In genomic region chr1:9126511-9126910, GRCh38 we compare ENCODE assay signal across 20 cellular contexts. TPM values are rescaled to one million over a fixed set of nuclear protein-coding genes. Genes with fewer than 3 reads are reported as not detected.
DNase-seq lines count a peak whose midpoint lies in the region; ATAC-seq, FAIRE-seq and TF ChIP-seq lines count a peak whose summit lies in the region.
"Had no signal": no experiment of that assay in that cellular context is flagged by ENCODE, and none has a peak within 500 bp of the region (broad histone marks: within the 10 kb centered on the region; RNA-seq: fewer than 3 reads in every experiment).

No MANE protein-coding gene starts in this region.

- ATAC-seq in DND-41 (ENCODE audit: insufficient read depth, low read depth) = no peak
- no peak for ATAC-seq in HG03175 (IDR thresholded peaks at IDR 0.05; ENCODE audit: unreplicated experiment)

- DNase-seq in DND-41 (no peak), endothelial cell of umbilical vein (ENCODE audit: low read depth, low spot score) (no peak), small intestine (peak; percentile 22), glomerular visceral epithelial cell (ENCODE audit: extremely low spot score) (no peak), caudate nucleus (lab: John Stamatoyannopoulos, UW) (no peak)
- DNase-seq: activated CD4-positive, alpha-beta memory T cell treated with anti-CD3 and anti-CD28 coated beads, Interleukin-2, amount 10 ng/mL, durations not matched to agents 7 days and 5 days; activated naive CD4-positive, alpha-beta T cell treated with anti-CD3 and anti-CD28 coated beads, Interleukin-2, amount 50 U/mL, for 16 hours; activated T-cell treated with anti-CD3 and anti-CD28 coated beads, Interleukin-2, amount 50 U/mL, for 1 hour; dermis blood vessel endothelial cell; HFFc6; naive B cell; NCI-H1436 treated with DMSO at 0.1 percent for 48 hours; NCI-H2227 treated with DMSO at 0.1 percent for 48 hours; ovary; stimulated activated CD4-positive, alpha-beta T cell treated with anti-CD3 and anti-CD28 coated beads, Interleukin-4, amount 100 ng/mL, for 1 hour; T-helper 1 cell had no signal

- H3K9me3 ChIP-seq in DND-41 (ENCODE audit: insufficient read depth, low read length, severe bottlenecking) (no peaks in the 10 kb centered on the region), Loucy (ENCODE audit: insufficient read depth, low read depth, low read length) (no peaks in the 10 kb centered on the region), endothelial cell of umbilical vein (replicated peaks; ENCODE audit: control insufficient read depth, insufficient read depth, low read length) (no peaks in the 10 kb centered on the region), small intestine (ENCODE audit: control insufficient read depth, low read depth) (no peaks in the 10 kb centered on the region)
- H3K9me3 ChIP-seq: ovary had no signal

- H3K9me1 ChIP-seq in endothelial cell of umbilical vein (replicated peaks; ENCODE audit: control insufficient read depth, extremely low read depth, insufficient read depth, low read length) = no peaks in the 10 kb centered on the region

- CTCF ChIA-PET in endothelial cell of umbilical vein (lab: Charles Lee) = interaction anchor here (7.5 kb wide), 1 partner anchor 16 kb away, joined by 48 read pairs; no protein-coding TSS in a partner anchor

- no peaks in the 10 kb centered on the region; the same call in 1 of the 2 replicates for H4K20me1 ChIP-seq in DND-41 (ENCODE audit: insufficient read depth, low read length)
- H4K20me1 ChIP-seq in Loucy (ENCODE audit: insufficient read depth, low read length, poor library complexity, severe bottlenecking) = no peaks in the 10 kb centered on the region
- H4K20me1 ChIP-seq in endothelial cell of umbilical vein (replicated peaks; ENCODE audit: control insufficient read depth, extremely low read depth, insufficient read depth, low read length) = no peaks in the 10 kb centered on the region

- H3K4me3 ChIP-seq in DND-41 (ENCODE audit: low read depth in 1 of 2, low read length in 2 of 2) (peak overlapping the region in 1 of 2 experiments; percentile 6; a peak in 1 of 4 replicates), Loucy (ENCODE audit: low read length, poor library complexity, severe bottlenecking) (no peak overlapping the region), endothelial cell of umbilical vein (replicated peaks in 1 of 3; ENCODE audit: insufficient read depth in 1 of 3, low read depth in 1 of 3, low read length in 3 of 3) (no peak overlapping the region), small intestine (ENCODE audit: low read depth in 1 of 2, low read length in 2 of 2) (no peak overlapping the region)

- H3K4me2 ChIP-seq in DND-41 (ENCODE audit: insufficient read depth, low read length) (peak overlapping the region; percentile 45), Loucy (ENCODE audit: low read depth, low read length, poor library complexity, severe bottlenecking) (peak overlapping the region; percentile 15), endothelial cell of umbilical vein (ENCODE audit: insufficient read depth, low read length) (no peak overlapping the region)

- no peaks in the 10 kb centered on the region for H3K36me3 ChIP-seq in DND-41 (ENCODE audit: insufficient read depth, low read length)
- no peaks in the 10 kb centered on the region for H3K36me3 ChIP-seq in Loucy (ENCODE audit: insufficient read depth, low read length)
- H3K36me3 ChIP-seq in endothelial cell of umbilical vein (ENCODE audit: control insufficient read depth in 2 of 2, extremely low read depth in 1 of 2, insufficient read depth in 2 of 2, low read length in 2 of 2) = no peaks in the 10 kb centered on the region
- no peaks in the 10 kb centered on the region for H3K36me3 ChIP-seq in small intestine (ENCODE audit: control insufficient read depth in 2 of 2, insufficient read depth in 2 of 2, low read length in 2 of 2)
- H3K36me3 ChIP-seq: ovary had no signal

- H2AFZ ChIP-seq in DND-41 (ENCODE audit: low read depth, low read length) (no peak overlapping the region), Loucy (ENCODE audit: low read length) (no peak overlapping the region), endothelial cell of umbilical vein (ENCODE audit: low read depth, low read length) (no peak overlapping the region)

- dilution Hi-C loops in endothelial cell of umbilical vein (cut with MboI; ENCODE audit: extremely low pct_ligation_motif_present, low sequenced_read_pairs) = no loop called here

- 51 to 84% (median 55%) methylated on average over 2 of the region's 2 CpGs for WGBS in small intestine, 3 donors

- POLR2A ChIA-PET in endothelial cell of umbilical vein (lab: Charles Lee) = no interaction called here

- FAIRE-seq in endothelial cell of umbilical vein (lab: Jason Lieb, UNC) (peak; percentile 59), small intestine (lab: Jason Lieb, UNC) (no peak)
- FAIRE-seq: HTR-8/SVneo had no signal

- H3K27me3 ChIP-seq in DND-41 (ENCODE audit: insufficient read depth, low read length, poor library complexity) (no peaks in the 10 kb centered on the region), Loucy (ENCODE audit: insufficient read depth, low read length, poor library complexity, severe bottlenecking) (no peaks in the 10 kb centered on the region), endothelial cell of umbilical vein (ENCODE audit: control insufficient read depth in 2 of 2, insufficient read depth in 2 of 2, low read length in 2 of 2) (no peaks in the 10 kb centered on the region), small intestine (ENCODE audit: control insufficient read depth in 2 of 2, insufficient read depth in 2 of 2, low read length in 2 of 2) (no peaks in the 10 kb centered on the region)
- H3K27me3 ChIP-seq: ovary had no signal

- H3F3A ChIP-seq in Loucy (ENCODE audit: low read depth) = 0 out of 2 replicates have a peak, but pooled peaks cover 6% of the 10 kb centered on the region

- intact Hi-C loops in endothelial cell of umbilical vein (cut with micrococcal nuclease) = loop anchor here (5.0 kb wide), 3 partner anchors 56 to 106 kb away; partner anchors contain the start of gene H6PD

- H3K27ac ChIP-seq in DND-41 (ENCODE audit: low read length) (no peak overlapping the region), endothelial cell of umbilical vein (ENCODE audit: insufficient read depth, low read depth, low read length) (no peak overlapping the region), small intestine (ENCODE audit: low read depth in 1 of 2, low read length in 1 of 2) (no peak overlapping the region), caudate nucleus (ENCODE audit: low read depth, low read length) (no peak overlapping the region)
- H3K27ac ChIP-seq: epithelial cell of prostate had no signal

- H3K4me1 ChIP-seq in DND-41 (ENCODE audit: insufficient read depth, low read length) (peaks cover 58% of the 10 kb centered on the region), Loucy (ENCODE audit: insufficient read depth, low read length, poor library complexity, severe bottlenecking) (peaks cover 28% of the 10 kb centered on the region), endothelial cell of umbilical vein (ENCODE audit: control insufficient read depth, extremely low read depth, insufficient read depth, low read length) (peaks cover 8% of the 10 kb centered on the region), small intestine (ENCODE audit: control insufficient read depth in 2 of 2, insufficient read depth in 1 of 2, low read depth in 1 of 2, low read length in 1 of 2) (no peaks in the 10 kb centered on the region)

- no peak for TF ChIP-seq POLR2A in endothelial cell of umbilical vein (IDR thresholded peaks at IDR 0.05; ENCODE audit: low read depth, low read length)

- H3K79me2 ChIP-seq in DND-41 (ENCODE audit: insufficient read depth, low read length) = no peaks in the 10 kb centered on the region
- H3K79me2 ChIP-seq in Loucy (ENCODE audit: insufficient read depth, low read length) = no peaks in the 10 kb centered on the region
- H3K79me2 ChIP-seq in endothelial cell of umbilical vein (ENCODE audit: control insufficient read depth, insufficient read depth, low read length) = no peaks in the 10 kb centered on the region

- no TSS peak for BruUV-seq in endothelial cell of umbilical vein (replicated peaks; lab: Mats Ljungman, UMichigan)

- TF ChIP-seq CTCF in DND-41 (IDR thresholded peaks at IDR 0.05; ENCODE audit: borderline replicate concordance, extremely low read depth, low read length, poor library complexity, severe bottlenecking) (no peak), Loucy (conservative IDR thresholded peaks at IDR 0.05; ENCODE audit: low read length) (no peak), endothelial cell of umbilical vein (IDR thresholded peaks at IDR 0.05; ENCODE audit: extremely low read depth in 1 of 2, insufficient read depth in 1 of 2, low read depth in 1 of 2, low read length in 2 of 2) (no peak)

- no peaks in the 10 kb centered on the region for H3K9me2 ChIP-seq in Loucy (replicated peaks; ENCODE audit: low read depth, low read length)

- no peak overlapping the region; the same call in 1 of the 2 replicates for H3K9ac ChIP-seq in DND-41 (ENCODE audit: low read depth, low read length)
- no peak overlapping the region for H3K9ac ChIP-seq in Loucy (ENCODE audit: low read depth, low read length, poor library complexity, severe bottlenecking)
- H3K9ac ChIP-seq in endothelial cell of umbilical vein (replicated peaks; ENCODE audit: extremely low read depth, insufficient read depth, low read length) = no peak overlapping the region

RNA-seq across cellular contexts. Expression of gene GPR157, which starts 2.4 kb away (rescaled TPM):
- total RNA-seq in endothelial cell of umbilical vein = 5.2 and 6.5 TPM in 2 replicates
- 1.0 and 1.2 TPM in 2 replicates for polyA plus RNA-seq in endothelial cell of umbilical vein
- 0.96 and 1.0 TPM in 2 replicates for polyA plus RNA-seq in endothelial cell of umbilical vein (2011; cell fraction: cytosol; rRNA removed)
- 1.3 and 1.8 TPM in 2 replicates for polyA plus RNA-seq in endothelial cell of umbilical vein (2011; cell fraction: nucleus; rRNA removed)
- 2.9 and 6.9 TPM in 2 replicates for polyA plus RNA-seq in endothelial cell of umbilical vein (2012)
- polyA minus RNA-seq in endothelial cell of umbilical vein = 1.4 and 1.9 TPM in 2 replicates
- 7.7 TPM for polyA minus RNA-seq in endothelial cell of umbilical vein (2011; cell fraction: cytosol; rRNA and poly(A)+ RNA removed)
- 1.4 and 1.5 TPM in 2 replicates for polyA minus RNA-seq in endothelial cell of umbilical vein (2011; cell fraction: nucleus; rRNA and poly(A)+ RNA removed)
- 1 to 10 TPM; 1.1 to 2.2 (median 1.4) TPM for polyA plus RNA-seq in small intestine

RNA-seq across cellular contexts. Expression of gene SLC2A5, which starts 57.1 kb away (rescaled TPM):
- total RNA-seq in endothelial cell of umbilical vein = not detected in 2 replicates
- not detected in 2 replicates for polyA plus RNA-seq in endothelial cell of umbilical vein
- polyA plus RNA-seq in endothelial cell of umbilical vein (2011; cell fraction: cytosol; rRNA removed) = not detected in 2 replicates
- polyA plus RNA-seq in endothelial cell of umbilical vein (2011; cell fraction: nucleus; rRNA removed) = not detected in 2 replicates
- not detected in 2 replicates for polyA plus RNA-seq in endothelial cell of umbilical vein (2012)
- polyA minus RNA-seq in endothelial cell of umbilical vein = not detected in 2 replicates
- not detected for polyA minus RNA-seq in endothelial cell of umbilical vein (2011; cell fraction: cytosol; rRNA and poly(A)+ RNA removed)
- polyA minus RNA-seq in endothelial cell of umbilical vein (2011; cell fraction: nucleus; rRNA and poly(A)+ RNA removed) = not detected in 2 replicates
- 100 to 1,000 TPM in 2 of 3 donors, 10 to 100 TPM in 1; 42.5 to 234 (median 175) TPM for polyA plus RNA-seq in small intestine

Comparison
In these comparisons a context has a peak if more than half of its experiments do, and no peak if none do; other contexts are left out.
1. RNA of gene SLC2A5, which starts 57.1 kb away (polyA plus RNA-seq): 42.5 to 234 TPM in small intestine; not detected in endothelial cell of umbilical vein; every median in the first group is over 10 times any median in the second.